Comparison of ENCODE assay signal across 24 cellular contexts in genomic region chr1:56931686-56932085, GRCh38.
"Had no signal": no experiment of that assay in that cellular context is flagged by ENCODE, and none has a peak within 500 bp of the region (broad histone marks: within the 10 kb centered on the region; RNA-seq: fewer than 3 reads in every experiment).

No MANE protein-coding gene starts in this region.

- ATAC-seq: activated CD8-positive, alpha-beta T cell treated with anti-CD3 and anti-CD28 coated beads, Interleukin-2, amount 10 ng/mL, durations not matched to agents 7 days and 5 days; K562; PC-3 had no signal

- DNase-seq: activated CD4-positive, alpha-beta T cell treated with anti-CD3 and anti-CD28 coated beads, Interleukin-2, amount 10 ng/mL, durations not matched to agents 7 days and 5 days; activated CD4-positive, alpha-beta T cell treated with anti-CD3 and anti-CD28 coated beads, Interleukin-2, amount 50 U/mL, for 48 hours; activated CD8-positive, alpha-beta T cell treated with anti-CD3 and anti-CD28 coated beads, Interleukin-2, amount 10 ng/mL, durations not matched to agents 7 days and 5 days; activated gamma-delta T cell; activated naive CD4-positive, alpha-beta T cell treated with Interleukin-2 at 50 U/mL for 16 hours; activated naive CD8-positive, alpha-beta T cell treated with anti-CD3 and anti-CD28 coated beads, Interleukin-2, amount 10 ng/mL, durations not matched to agents 7 days and 5 days; activated T-cell treated with anti-CD3 and anti-CD28 coated beads, Interleukin-2, amount 50 U/mL, for 24 hours; adrenal gland; NCI-H1092 treated with DMSO at 0.1 percent for 48 hours; NCI-H1417; NCI-H146; NCI-H187; NCI-H2029 treated with DMSO at 0.1 percent for 48 hours; NCI-H2107; NCI-H226; NCI-H524 treated with DMSO at 0.1 percent for 48 hours; NCI-H748 treated with DMSO at 0.1 percent for 48 hours; NK-92 treated with Interleukin-12 subunit alpha and Interleukin-12 subunit beta, amount 100 ng/mL, for 24 hours; PC-3; Peyer's patch; RPMI8226; SHP77 treated with DMSO at 0.1 percent for 48 hours; SK-N-SH had no signal
